In the genomic region with DNA sequence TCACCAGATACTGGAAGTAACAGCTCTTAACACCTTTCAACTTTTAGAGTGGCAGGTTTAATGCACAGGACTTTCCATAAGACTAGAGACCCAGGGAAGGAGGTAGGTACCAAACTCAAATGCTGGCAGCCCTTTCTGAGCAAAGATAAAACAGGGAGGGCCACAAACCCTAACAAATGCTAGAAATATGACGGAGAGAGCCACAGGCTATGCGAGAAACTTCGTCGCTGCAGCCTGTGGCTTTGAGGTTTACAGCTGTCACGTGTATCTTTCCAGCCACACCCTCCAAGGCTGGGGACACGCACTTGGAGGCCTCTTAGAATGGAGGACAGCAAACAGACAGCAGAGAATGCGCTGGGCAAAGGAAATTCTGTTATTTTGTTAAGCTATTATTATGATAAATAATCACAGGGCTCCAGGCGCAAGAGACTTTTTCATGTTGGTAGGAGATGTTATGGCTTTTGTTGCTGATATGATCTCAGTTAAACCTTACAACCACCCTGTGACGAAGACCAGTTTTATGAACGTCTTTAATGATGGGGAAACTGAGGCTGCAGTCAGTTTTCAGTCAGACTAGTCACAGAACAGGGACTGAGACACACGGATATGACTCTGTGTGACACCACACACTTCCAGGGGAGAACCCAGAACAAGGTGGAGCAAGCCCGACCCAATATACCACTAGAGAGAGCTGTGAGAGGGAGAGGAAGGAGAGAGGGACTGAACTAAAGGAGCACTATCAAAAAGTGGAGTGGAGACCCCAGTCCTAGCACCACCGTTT, we compare ENCODE assay signal across 8 cellular contexts. TPM values are rescaled to one million over a fixed set of nuclear protein-coding genes. Genes with fewer than 3 reads are reported as not detected.
DNase-seq lines count a peak whose midpoint lies in the region; ATAC-seq and TF ChIP-seq lines count a peak whose summit lies in the region.

No MANE protein-coding gene starts in this region.

- no peaks in the 10 kb centered on the region for H3K9me3 Mint-ChIP-seq in naive thymus-derived CD4-positive, alpha-beta T cell
- no peaks in the 10 kb centered on the region for H3K9me3 Mint-ChIP-seq in type B pancreatic cell

- ATAC-seq in GM19372 (IDR thresholded peaks at IDR 0.05; ENCODE audit: low read depth, unreplicated experiment): peak; percentile 47
- ATAC-seq in HG03439 (IDR thresholded peaks at IDR 0.05; ENCODE audit: unreplicated experiment): peak; percentile 35
- peak; percentile 66 for ATAC-seq in naive thymus-derived CD4-positive, alpha-beta T cell

- H3K36me3 ChIP-seq in ACC112 (ENCODE audit: insufficient read depth, low read length): peaks cover 16% of the 10 kb centered on the region; the same call in 1 of the 2 replicates
- peaks cover 0 to 4% (median 0%) of the 10 kb centered on the region in 3 experiments for H3K36me3 ChIP-seq in naive thymus-derived CD4-positive, alpha-beta T cell (ENCODE audit: control insufficient read depth in 2 of 3, insufficient read depth in 3 of 3, low read length in 3 of 3)

- no peak for TF ChIP-seq CTCF in WI38 (IDR thresholded peaks at IDR 0.05; ENCODE audit: low read depth, low read length)
- no peak for TF ChIP-seq CTCF in coronary artery (IDR thresholded peaks at IDR 0.05)
- no peak for TF ChIP-seq CTCF in type B pancreatic cell (conservative IDR thresholded peaks at IDR 0.05)

- peak overlapping the region; percentile 82 to 95 (median 88) for H3K4me3 Mint-ChIP-seq in naive thymus-derived CD4-positive, alpha-beta T cell
- H3K4me3 Mint-ChIP-seq in type B pancreatic cell: peak overlapping the region; percentile 85

- POLR2A ChIA-PET in naive thymus-derived CD4-positive, alpha-beta T cell (lab: Charles Lee): interaction anchor here (0.8 to 1.4 kb wide), 5 partner anchors 22 to 420 kb away, joined by 3 to 6 read pairs (median 4); a partner anchor contains a TSS

- DNase-seq in coronary artery (ENCODE audit: low spot score) (no peak), type B pancreatic cell (ENCODE audit: extremely low spot score, unreplicated experiment) (no peak), ACHN (no peak)
- DNase-seq in naive thymus-derived CD4-positive, alpha-beta T cell: peak; percentile 27 to 77 (median 66)

- H3K27ac ChIP-seq in ACC112 (ENCODE audit: low read depth, low read length): peak overlapping the region; percentile 100
- peak overlapping the region; percentile 76 to 99 for H3K27ac ChIP-seq in coronary artery
- peak overlapping the region; percentile 57 for H3K27ac ChIP-seq in naive thymus-derived CD4-positive, alpha-beta T cell (ENCODE audit: low read depth, low read length)

- no peaks in the 10 kb centered on the region for H3K9me3 ChIP-seq in naive thymus-derived CD4-positive, alpha-beta T cell (ENCODE audit: control insufficient read depth in 2 of 3, low read length in 3 of 3)

- in situ Hi-C loops in ACHN (cut with HindIII; ENCODE audit: low pct_ligation_motif_present, low pct_unique_long_range_greater_than_20kb, low sequenced_read_pairs): no loop called here

- H3K4me1 Mint-ChIP-seq in naive thymus-derived CD4-positive, alpha-beta T cell: peaks cover 43 to 83% (median 64%) of the 10 kb centered on the region in 7 donors
- H3K4me1 Mint-ChIP-seq in type B pancreatic cell (ENCODE audit: unreplicated experiment): peaks cover 56% of the 10 kb centered on the region

- H3K27ac Mint-ChIP-seq in naive thymus-derived CD4-positive, alpha-beta T cell: peak overlapping the region; percentile 80 to 93 (median 89)
- H3K27ac Mint-ChIP-seq in type B pancreatic cell: peak overlapping the region; percentile 82

- peak overlapping the region; percentile 6 for H2AFZ ChIP-seq in ACC112 (ENCODE audit: low read length, unreplicated experiment)

- H3K4me3 ChIP-seq in ACC112 (ENCODE audit: low read depth, low read length) (peak overlapping the region; percentile 92), WI38 (ENCODE audit: low read depth, low read length) (peak overlapping the region; percentile 97), coronary artery (peak overlapping the region; percentile 90)
- peak overlapping the region; percentile 22 for H3K4me3 ChIP-seq in naive thymus-derived CD4-positive, alpha-beta T cell (ENCODE audit: low read length)

- H3K27me3 Mint-ChIP-seq in naive thymus-derived CD4-positive, alpha-beta T cell: peaks cover 0 to 9% (median 0%) of the 10 kb centered on the region in 5 donors
- H3K27me3 Mint-ChIP-seq in type B pancreatic cell: no peaks in the 10 kb centered on the region

- intact Hi-C loops in naive thymus-derived CD4-positive, alpha-beta T cell (cut with micrococcal nuclease): loop anchor here (2.0 to 5.0 kb wide), 4 partner anchors 40 to 1217 kb away; a partner anchor contains a TSS

- CTCF ChIA-PET in naive thymus-derived CD4-positive, alpha-beta T cell (lab: Charles Lee): interaction anchor here (0.6 to 2.8 kb wide), 3 partner anchors 14 to 290 kb away, joined by 3 to 7 read pairs (median 5); a partner anchor contains a TSS

- peaks cover 77% of the 10 kb centered on the region for H3K79me2 ChIP-seq in ACC112 (ENCODE audit: control insufficient read depth, insufficient read depth, low read length, unreplicated experiment)

- peaks cover 54% of the 10 kb centered on the region for H3K4me1 ChIP-seq in ACC112 (ENCODE audit: control insufficient read depth, insufficient read depth, low read length, unreplicated experiment)
- peaks cover 27 to 34% of the 10 kb centered on the region in 2 donors for H3K4me1 ChIP-seq in naive thymus-derived CD4-positive, alpha-beta T cell (ENCODE audit: control insufficient read depth in 2 of 2, insufficient read depth in 2 of 2, low read length in 2 of 2)

- no peaks in the 10 kb centered on the region for H3K27me3 ChIP-seq in ACC112 (ENCODE audit: insufficient read depth, low read length)
- no peaks in the 10 kb centered on the region for H3K27me3 ChIP-seq in naive thymus-derived CD4-positive, alpha-beta T cell (ENCODE audit: control insufficient read depth in 2 of 2, insufficient read depth in 2 of 2, low read length in 2 of 2)

- peaks cover 0 to 4% (median 0%) of the 10 kb centered on the region in 5 donors for H3K36me3 Mint-ChIP-seq in naive thymus-derived CD4-positive, alpha-beta T cell
- H3K36me3 Mint-ChIP-seq in type B pancreatic cell: peaks cover 4% of the 10 kb centered on the region

RNA-seq across cellular contexts. Expression of a gene that starts 2.0 kb away (rescaled TPM):
- total RNA-seq in naive thymus-derived CD4-positive, alpha-beta T cell: 10 to 100 TPM in 4 of 5 experiments, 1 to 10 TPM in 1; 8.9 to 10.9 (median 10.3) TPM
- 1 to 10 TPM; 3.2 to 4.5 TPM for polyA plus RNA-seq in naive thymus-derived CD4-positive, alpha-beta T cell
- total RNA-seq in type B pancreatic cell (ENCODE audit: low replicate concordance): 17.3 and 23.0 TPM in 2 replicates

Comparison
In these comparisons a context has a peak if more than half of its experiments do, and no peak if none do; other contexts are left out.
1. H3K4me3 ChIP-seq: peak in every context shown above with its lines; median percentile 97 in WI38; 92 in ACC112; 90 in coronary artery; 22 in naive thymus-derived CD4-positive, alpha-beta T cell.
2. DNase-seq: peak in naive thymus-derived CD4-positive, alpha-beta T cell (9 of 9); none in coronary artery (single experiment), type B pancreatic cell (single experiment) and ACHN (single experiment).
3. Peak in every context shown above with its lines, with median percentiles within 50 percentile points of each other: H3K27ac ChIP-seq and ATAC-seq.